Comparison of ENCODE assay signal across 9 cellular contexts in genomic region chr13:44218501-44219240, GRCh38.
A peak's percentile ranks its signal among the peaks of the same experiment; 100 is the strongest.
DNase-seq lines count a peak whose midpoint lies in the region; ATAC-seq, FAIRE-seq and TF ChIP-seq lines count a peak whose summit lies in the region.
"Had no signal": no experiment of that assay in that cellular context is flagged by ENCODE, and none has a peak within 500 bp of the region (broad histone marks: within the 10 kb centered on the region; RNA-seq: fewer than 3 reads in every experiment).

No MANE protein-coding gene starts in this region.

- H3K4me1 ChIP-seq in gastrocnemius medialis (peaks cover 29 to 46% of the 10 kb centered on the region in 2 donors), OCI-LY7 (ENCODE audit: insufficient read depth, low read length, poor library complexity, severe bottlenecking) (no peaks in the 10 kb centered on the region)

- no peaks in the 10 kb centered on the region for H3K9me2 ChIP-seq in OCI-LY7 (ENCODE audit: insufficient read depth, low read length)

- no peak overlapping the region for H3K4me2 ChIP-seq in OCI-LY7 (ENCODE audit: low read length)

- BruUV-seq in OCI-LY7 (replicated peaks; lab: Mats Ljungman, UMichigan) = no TSS peak

- TF ChIP-seq CTCF in fibroblast of the aortic adventitia (IDR thresholded peaks at IDR 0.05; ENCODE audit: insufficient read depth, low read length) (no peak), gastrocnemius medialis (IDR thresholded peaks at IDR 0.05 in 4 of 5, conservative IDR thresholded peaks at IDR 0.05 in 1 of 5) (no peak), OCI-LY7 (conservative IDR thresholded peaks at IDR 0.05; ENCODE audit: low read length) (no peak)

- H3K79me2 ChIP-seq in OCI-LY7 (ENCODE audit: insufficient read depth, low read depth, low read length) = no peaks in the 10 kb centered on the region

- FAIRE-seq in frontal cortex (lab: Jason Lieb, UNC) = no peak

- H3K9me3 ChIP-seq in gastrocnemius medialis = no peaks in the 10 kb centered on the region
- no peaks in the 10 kb centered on the region for H3K9me3 ChIP-seq in OCI-LY7 (ENCODE audit: low read length)

- CTCF ChIA-PET in OCI-LY7 (lab: Charles Lee; ENCODE audit: unreplicated experiment) = no interaction called here

- no peaks in the 10 kb centered on the region for H4K20me1 ChIP-seq in OCI-LY7 (ENCODE audit: insufficient read depth, low read length)

- peak; percentile 92 to 95 for ATAC-seq in gastrocnemius medialis

- no peaks in the 10 kb centered on the region for H3K27me3 ChIP-seq in gastrocnemius medialis

- H2AFZ ChIP-seq in OCI-LY7 (ENCODE audit: low read length) = no peak overlapping the region

- H3K27ac ChIP-seq in gastrocnemius medialis (peak overlapping the region; percentile 79 to 90 (median 85)), OCI-LY7 (ENCODE audit: low read depth, low read length, poor library complexity, severe bottlenecking) (no peak overlapping the region)

- no peak overlapping the region for H3K4me3 ChIP-seq in fibroblast of the aortic adventitia (ENCODE audit: low read depth, low read length)
- no peak overlapping the region for H3K4me3 ChIP-seq in gastrocnemius medialis
- no peak overlapping the region for H3K4me3 ChIP-seq in OCI-LY7 (ENCODE audit: low read depth, low read length, poor library complexity, severe bottlenecking)

- intact Hi-C loops in gastrocnemius medialis (cut with DNase I; ENCODE audit: low total_unique reads) (loop anchor here (1.0 kb wide), 1 partner anchor 14 kb away; no protein-coding TSS in a partner anchor), OCI-LY7 (cut with micrococcal nuclease; ENCODE audit: unreplicated experiment) (no loop called here)

- POLR2A ChIA-PET in OCI-LY7 (lab: Charles Lee) = interaction anchor here (0.5 to 1.2 kb wide), 2 partner anchors 18 to 270 kb away, joined by 3 to 5 read pairs; no protein-coding TSS in a partner anchor

- TF ChIP-seq POLR2A in gastrocnemius medialis (IDR thresholded peaks at IDR 0.05) = no peak

- DNase-seq in DMS79 (lab: John Stamatoyannopoulos, UW) (peak; percentile 71), NCI-H748 treated with DMSO at 0.1 percent for 48 hours (lab: John Stamatoyannopoulos, UW) (peak; percentile 99), fibroblast of the aortic adventitia (ENCODE audit: low read depth) (peak; percentile 81), gastrocnemius medialis (peak; percentile 81 to 87), OCI-LY7 (ENCODE audit: low spot score) (no peak), frontal cortex (ENCODE audit: low spot score in 2 of 2) (no peak), NK-92 (lab: John Stamatoyannopoulos, UW; ENCODE audit: unreplicated experiment) (no peak)
- DNase-seq in stimulated activated naive CD4-positive, alpha-beta T cell treated with Interleukin-2 at 50 U/mL for 16 hours (lab: John Stamatoyannopoulos, UW) = no peak
- DNase-seq: DMS 273 treated with DMSO at 0.1 percent for 48 hours had no signal

- in situ Hi-C loops in gastrocnemius medialis (cut with MboI; ENCODE audit: low sequenced_read_pairs in 4 of 4) = loop anchor here in 1 of 4 donors (25.0 kb wide), 1 partner anchor 306 kb away; no protein-coding TSS in a partner anchor

- H3K36me3 ChIP-seq in gastrocnemius medialis = no peaks in the 10 kb centered on the region
- no peaks in the 10 kb centered on the region for H3K36me3 ChIP-seq in OCI-LY7 (ENCODE audit: insufficient read depth, low read length)

Comparison
In these comparisons a context has a peak if more than half of its experiments do, and no peak if none do; other contexts are left out.
1. DNase-seq: peak in DMS79 (single experiment), NCI-H748 treated with DMSO at 0.1 percent for 48 hours (single experiment), fibroblast of the aortic adventitia (single experiment) and gastrocnemius medialis (2 of 2); none in OCI-LY7 (single experiment), frontal cortex (0 of 2), NK-92 (single experiment) and stimulated activated naive CD4-positive, alpha-beta T cell treated with Interleukin-2 at 50 U/mL for 16 hours (single experiment).